ENCODE assay signal across 2 cellular contexts in the genomic region with DNA sequence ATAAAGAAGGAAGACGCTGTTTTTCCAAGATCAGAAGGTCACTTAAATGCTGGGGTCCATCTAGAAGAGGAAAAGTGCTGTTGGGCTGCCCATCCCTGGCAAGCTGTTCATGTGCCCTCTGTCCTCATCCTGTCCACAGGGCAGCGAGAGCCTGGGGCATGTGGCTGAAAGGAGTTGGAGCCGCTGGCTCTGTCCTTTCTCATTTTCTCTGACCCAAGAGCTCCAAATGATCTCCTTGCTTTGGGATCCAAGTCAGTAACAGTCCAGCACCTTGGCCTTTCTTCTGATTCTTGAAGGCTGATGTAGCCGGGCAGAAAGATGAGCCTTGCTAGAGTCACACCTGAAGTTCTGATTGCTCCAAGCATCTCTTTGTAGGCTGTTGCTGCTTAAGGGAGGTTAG.
TF ChIP-seq lines count a peak whose summit lies in the region.

No MANE protein-coding gene starts in this region.

TF ChIP-seq in H1, 55 proteins besides CTCF, POLR2A, EP300 and RAD21:
- TF ChIP-seq CTBP2 (IDR thresholded peaks at IDR 0.05; ENCODE audit: borderline replicate concordance, insufficient read depth, insufficient read length, low read length), result no peak
TF ChIP-seq in H1: peak in this region for 0.

TF ChIP-seq in WTC11, 78 proteins besides CTCF, POLR2A, EP300 and RAD21:
- TF ChIP-seq ATF2 (CRISPR knock-in tag; IDR thresholded peaks at IDR 0.05; ENCODE audit: borderline replicate concordance, low read depth) (no peak), OVOL2 (CRISPR knock-in tag; IDR thresholded peaks at IDR 0.05; ENCODE audit: borderline replicate concordance) (no peak), HMGA2 (CRISPR knock-in tag; IDR thresholded peaks at IDR 0.05) (no peak), ATF1 (CRISPR knock-in tag; IDR thresholded peaks at IDR 0.05) (no peak), EMX1 (CRISPR knock-in tag; IDR thresholded peaks at IDR 0.05) (no peak), CREB1 (CRISPR knock-in tag; IDR thresholded peaks at IDR 0.05) (no peak), PRRX2 (CRISPR knock-in tag; IDR thresholded peaks at IDR 0.05) (no peak)
- TF ChIP-seq, protein P1, sequence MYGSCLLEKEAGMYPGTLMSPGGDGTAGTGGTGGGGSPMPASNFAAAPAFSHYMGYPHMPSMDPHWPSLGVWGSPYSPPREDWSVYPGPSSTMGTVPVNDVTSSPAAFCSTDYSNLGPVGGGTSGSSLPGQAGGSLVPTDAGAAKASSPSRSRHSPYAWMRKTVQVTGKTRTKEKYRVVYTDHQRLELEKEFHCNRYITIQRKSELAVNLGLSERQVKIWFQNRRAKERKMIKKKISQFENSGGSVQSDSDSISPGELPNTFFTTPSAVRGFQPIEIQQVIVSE (CRISPR knock-in tag; IDR thresholded peaks at IDR 0.05; ENCODE audit: borderline replicate concordance), result no peak
- TF ChIP-seq, protein P2, sequence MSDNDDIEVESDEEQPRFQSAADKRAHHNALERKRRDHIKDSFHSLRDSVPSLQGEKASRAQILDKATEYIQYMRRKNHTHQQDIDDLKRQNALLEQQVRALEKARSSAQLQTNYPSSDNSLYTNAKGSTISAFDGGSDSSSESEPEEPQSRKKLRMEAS (CRISPR knock-in tag; IDR thresholded peaks at IDR 0.05), result no peak
- TF ChIP-seq, protein P3, sequence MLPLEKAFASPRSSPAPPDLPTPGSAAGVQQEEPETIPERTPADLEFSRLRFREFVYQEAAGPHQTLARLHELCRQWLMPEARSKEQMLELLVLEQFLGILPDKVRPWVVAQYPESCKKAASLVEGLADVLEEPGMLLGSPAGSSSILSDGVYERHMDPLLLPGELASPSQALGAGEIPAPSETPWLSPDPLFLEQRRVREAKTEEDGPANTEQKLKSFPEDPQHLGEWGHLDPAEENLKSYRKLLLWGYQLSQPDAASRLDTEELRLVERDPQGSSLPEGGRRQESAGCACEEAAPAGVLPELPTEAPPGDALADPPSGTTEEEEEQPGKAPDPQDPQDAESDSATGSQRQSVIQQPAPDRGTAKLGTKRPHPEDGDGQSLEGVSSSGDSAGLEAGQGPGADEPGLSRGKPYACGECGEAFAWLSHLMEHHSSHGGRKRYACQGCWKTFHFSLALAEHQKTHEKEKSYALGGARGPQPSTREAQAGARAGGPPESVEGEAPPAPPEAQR (CRISPR knock-in tag; IDR thresholded peaks at IDR 0.05), result no peak
- TF ChIP-seq, protein P4, sequence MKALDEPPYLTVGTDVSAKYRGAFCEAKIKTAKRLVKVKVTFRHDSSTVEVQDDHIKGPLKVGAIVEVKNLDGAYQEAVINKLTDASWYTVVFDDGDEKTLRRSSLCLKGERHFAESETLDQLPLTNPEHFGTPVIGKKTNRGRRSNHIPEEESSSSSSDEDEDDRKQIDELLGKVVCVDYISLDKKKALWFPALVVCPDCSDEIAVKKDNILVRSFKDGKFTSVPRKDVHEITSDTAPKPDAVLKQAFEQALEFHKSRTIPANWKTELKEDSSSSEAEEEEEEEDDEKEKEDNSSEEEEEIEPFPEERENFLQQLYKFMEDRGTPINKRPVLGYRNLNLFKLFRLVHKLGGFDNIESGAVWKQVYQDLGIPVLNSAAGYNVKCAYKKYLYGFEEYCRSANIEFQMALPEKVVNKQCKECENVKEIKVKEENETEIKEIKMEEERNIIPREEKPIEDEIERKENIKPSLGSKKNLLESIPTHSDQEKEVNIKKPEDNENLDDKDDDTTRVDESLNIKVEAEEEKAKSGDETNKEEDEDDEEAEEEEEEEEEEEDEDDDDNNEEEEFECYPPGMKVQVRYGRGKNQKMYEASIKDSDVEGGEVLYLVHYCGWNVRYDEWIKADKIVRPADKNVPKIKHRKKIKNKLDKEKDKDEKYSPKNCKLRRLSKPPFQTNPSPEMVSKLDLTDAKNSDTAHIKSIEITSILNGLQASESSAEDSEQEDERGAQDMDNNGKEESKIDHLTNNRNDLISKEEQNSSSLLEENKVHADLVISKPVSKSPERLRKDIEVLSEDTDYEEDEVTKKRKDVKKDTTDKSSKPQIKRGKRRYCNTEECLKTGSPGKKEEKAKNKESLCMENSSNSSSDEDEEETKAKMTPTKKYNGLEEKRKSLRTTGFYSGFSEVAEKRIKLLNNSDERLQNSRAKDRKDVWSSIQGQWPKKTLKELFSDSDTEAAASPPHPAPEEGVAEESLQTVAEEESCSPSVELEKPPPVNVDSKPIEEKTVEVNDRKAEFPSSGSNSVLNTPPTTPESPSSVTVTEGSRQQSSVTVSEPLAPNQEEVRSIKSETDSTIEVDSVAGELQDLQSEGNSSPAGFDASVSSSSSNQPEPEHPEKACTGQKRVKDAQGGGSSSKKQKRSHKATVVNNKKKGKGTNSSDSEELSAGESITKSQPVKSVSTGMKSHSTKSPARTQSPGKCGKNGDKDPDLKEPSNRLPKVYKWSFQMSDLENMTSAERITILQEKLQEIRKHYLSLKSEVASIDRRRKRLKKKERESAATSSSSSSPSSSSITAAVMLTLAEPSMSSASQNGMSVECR (CRISPR knock-in tag; IDR thresholded peaks at IDR 0.05; ENCODE audit: borderline replicate concordance), result no peak
